2 cellular contexts compared by ENCODE assay signal in the genomic region with DNA sequence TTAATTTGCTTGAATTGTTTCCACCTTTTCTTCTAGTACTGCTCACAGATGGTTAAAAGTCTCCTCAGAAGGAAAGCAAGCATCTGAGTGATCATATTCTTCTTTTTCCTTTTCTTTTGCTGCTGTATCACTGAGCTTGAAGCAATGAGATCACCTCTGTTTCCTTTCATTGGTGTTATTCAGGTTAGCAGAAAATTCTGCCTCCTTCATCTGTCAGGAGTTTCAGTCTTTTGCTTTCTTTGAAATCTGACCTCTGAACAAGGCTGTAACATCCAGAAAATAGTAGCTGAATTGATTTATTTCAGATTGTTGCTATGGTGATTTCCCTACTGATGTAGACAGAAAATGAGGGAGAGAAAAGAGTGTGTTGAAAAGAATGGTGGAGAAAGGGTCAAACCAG.
TF ChIP-seq lines count a peak whose summit lies in the region.

No MANE protein-coding gene starts in this region.

TF ChIP-seq in SK-N-SH, 30 proteins besides CTCF, POLR2A, EP300 and RAD21 (continued from another document):
- TF ChIP-seq RXRA (IDR thresholded peaks at IDR 0.05; ENCODE audit: borderline replicate concordance, low read depth), result no peak
- TF ChIP-seq, protein P1, sequence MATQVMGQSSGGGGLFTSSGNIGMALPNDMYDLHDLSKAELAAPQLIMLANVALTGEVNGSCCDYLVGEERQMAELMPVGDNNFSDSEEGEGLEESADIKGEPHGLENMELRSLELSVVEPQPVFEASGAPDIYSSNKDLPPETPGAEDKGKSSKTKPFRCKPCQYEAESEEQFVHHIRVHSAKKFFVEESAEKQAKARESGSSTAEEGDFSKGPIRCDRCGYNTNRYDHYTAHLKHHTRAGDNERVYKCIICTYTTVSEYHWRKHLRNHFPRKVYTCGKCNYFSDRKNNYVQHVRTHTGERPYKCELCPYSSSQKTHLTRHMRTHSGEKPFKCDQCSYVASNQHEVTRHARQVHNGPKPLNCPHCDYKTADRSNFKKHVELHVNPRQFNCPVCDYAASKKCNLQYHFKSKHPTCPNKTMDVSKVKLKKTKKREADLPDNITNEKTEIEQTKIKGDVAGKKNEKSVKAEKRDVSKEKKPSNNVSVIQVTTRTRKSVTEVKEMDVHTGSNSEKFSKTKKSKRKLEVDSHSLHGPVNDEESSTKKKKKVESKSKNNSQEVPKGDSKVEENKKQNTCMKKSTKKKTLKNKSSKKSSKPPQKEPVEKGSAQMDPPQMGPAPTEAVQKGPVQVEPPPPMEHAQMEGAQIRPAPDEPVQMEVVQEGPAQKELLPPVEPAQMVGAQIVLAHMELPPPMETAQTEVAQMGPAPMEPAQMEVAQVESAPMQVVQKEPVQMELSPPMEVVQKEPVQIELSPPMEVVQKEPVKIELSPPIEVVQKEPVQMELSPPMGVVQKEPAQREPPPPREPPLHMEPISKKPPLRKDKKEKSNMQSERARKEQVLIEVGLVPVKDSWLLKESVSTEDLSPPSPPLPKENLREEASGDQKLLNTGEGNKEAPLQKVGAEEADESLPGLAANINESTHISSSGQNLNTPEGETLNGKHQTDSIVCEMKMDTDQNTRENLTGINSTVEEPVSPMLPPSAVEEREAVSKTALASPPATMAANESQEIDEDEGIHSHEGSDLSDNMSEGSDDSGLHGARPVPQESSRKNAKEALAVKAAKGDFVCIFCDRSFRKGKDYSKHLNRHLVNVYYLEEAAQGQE (IDR thresholded peaks at IDR 0.05; ENCODE audit: low read depth, low read length), result no peak
- TF ChIP-seq JUND (IDR thresholded peaks at IDR 0.05), result no peak
- no peak for TF ChIP-seq RFX5 (IDR thresholded peaks at IDR 0.05; ENCODE audit: low read length)
- no peak for TF ChIP-seq SMC3 (IDR thresholded peaks at IDR 0.05; ENCODE audit: low read depth, low read length)
- no peak for TF ChIP-seq ELF1 (IDR thresholded peaks at IDR 0.05)
- no peak for TF ChIP-seq GABPA (IDR thresholded peaks at IDR 0.05; ENCODE audit: low read depth)
- no peak for TF ChIP-seq MEF2A (IDR thresholded peaks at IDR 0.05; ENCODE audit: borderline replicate concordance, low read depth)
- no peak for TF ChIP-seq RCOR1 (IDR thresholded peaks at IDR 0.05; ENCODE audit: low read length)
- TF ChIP-seq NFIC (IDR thresholded peaks at IDR 0.05; ENCODE audit: borderline replicate concordance), result no peak
- TF ChIP-seq, protein P2, sequence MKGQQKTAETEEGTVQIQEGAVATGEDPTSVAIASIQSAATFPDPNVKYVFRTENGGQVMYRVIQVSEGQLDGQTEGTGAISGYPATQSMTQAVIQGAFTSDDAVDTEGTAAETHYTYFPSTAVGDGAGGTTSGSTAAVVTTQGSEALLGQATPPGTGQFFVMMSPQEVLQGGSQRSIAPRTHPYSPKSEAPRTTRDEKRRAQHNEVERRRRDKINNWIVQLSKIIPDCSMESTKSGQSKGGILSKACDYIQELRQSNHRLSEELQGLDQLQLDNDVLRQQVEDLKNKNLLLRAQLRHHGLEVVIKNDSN (IDR thresholded peaks at IDR 0.05; ENCODE audit: borderline replicate concordance, low read depth), result no peak
- TF ChIP-seq POLR2AphosphoS5 (IDR thresholded peaks at IDR 0.05; ENCODE audit: low read depth, low read length), result no peak
TF ChIP-seq in SK-N-SH: peak in this region for 0.

TF ChIP-seq in neural cell, 6 proteins besides CTCF, POLR2A, EP300 and RAD21 (continued from another document):
- TF ChIP-seq MXI1 (conservative IDR thresholded peaks at IDR 0.05; ENCODE audit: poor library complexity, severe bottlenecking) (no peak), TAF1 (IDR thresholded peaks at IDR 0.05; ENCODE audit: low read depth) (no peak)
